Comparison of ENCODE assay signal across 8 cellular contexts in the genomic region with DNA sequence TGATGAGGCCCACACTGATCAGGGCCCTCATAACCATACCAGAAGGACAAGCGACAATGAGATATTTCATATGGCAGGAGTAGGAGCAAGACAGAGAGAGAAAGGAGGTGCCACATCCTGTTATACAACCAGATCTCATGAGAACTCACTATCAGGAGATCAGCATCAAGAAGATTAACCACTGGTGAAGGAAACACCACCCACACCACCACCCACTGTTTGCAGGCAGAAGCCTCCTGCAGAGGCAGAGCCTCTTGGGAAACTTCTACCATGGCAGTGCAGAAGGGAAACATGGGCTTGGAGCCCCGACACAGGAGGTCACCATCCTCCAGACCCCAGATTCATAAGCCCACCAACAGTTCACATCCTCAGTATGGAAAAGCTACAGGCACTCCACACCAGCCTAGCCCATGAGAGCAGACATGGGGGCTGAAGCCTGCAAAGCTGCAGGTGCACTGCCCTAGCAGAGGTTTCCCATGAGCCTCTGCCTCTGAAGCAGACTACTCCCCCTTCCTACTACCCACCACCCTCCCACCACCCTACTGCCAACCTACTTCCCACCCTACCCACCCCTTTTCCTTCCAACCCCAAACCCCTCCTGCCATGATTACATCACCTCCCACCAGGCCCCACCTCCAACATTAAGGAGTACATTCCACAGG.
DNase-seq lines count a peak whose midpoint lies in the region; FAIRE-seq and TF ChIP-seq lines count a peak whose summit lies in the region.
"Not testable (repeated sequence)": the region's sequence is repeated elsewhere in the genome, so short reads cannot be mapped to it uniquely, and the experiment has no call there.

No MANE protein-coding gene starts in this region.

- not testable (repeated sequence) for H3K27me3 Mint-ChIP-seq in activated CD4-positive, alpha-beta T cell treated with anti-CD3 and anti-CD28 coated beads, Interleukin-2, amount 10 ng/mL, durations not matched to agents 24 days and 14 days; activated naive CD4-positive, alpha-beta T cell treated with anti-CD3 and anti-CD28 coated beads for 36 hours (ENCODE audit: low read depth); stimulated activated naive CD8-positive, alpha-beta T cell treated with anti-CD3 and anti-CD28 coated beads, Interleukin-15, Interleukin-2, amounts not matched to agents 100 ng/mL and 50 ng/mL, for 24 hours

- H3K27me3 ChIP-seq in endothelial cell of umbilical vein (ENCODE audit: control insufficient read depth in 2 of 2, insufficient read depth in 2 of 2, low read length in 2 of 2), result not testable (repeated sequence)

- not testable (repeated sequence) for H3K4me1 ChIP-seq in HEK293 (ENCODE audit: control insufficient read depth, insufficient read depth, low read length); endothelial cell of umbilical vein (ENCODE audit: control insufficient read depth, extremely low read depth, insufficient read depth, low read length)

- intact Hi-C loops in activated CD4-positive, alpha-beta T cell treated with anti-CD3 and anti-CD28 coated beads, Interleukin-2, amount 10 ng/mL, durations not matched to agents 24 days and 14 days (cut with micrococcal nuclease); activated naive CD4-positive, alpha-beta T cell treated with anti-CD3 and anti-CD28 coated beads for 36 hours (cut with micrococcal nuclease); endothelial cell of umbilical vein (cut with micrococcal nuclease): not testable (repeated sequence)

- H2AFZ ChIP-seq in endothelial cell of umbilical vein (ENCODE audit: low read depth, low read length), result not testable (repeated sequence)

- not testable (repeated sequence) for H3K4me3 ChIP-seq in HEK293 (ENCODE audit: low read depth, low read length); endothelial cell of umbilical vein (replicated peaks in 1 of 3; ENCODE audit: insufficient read depth in 1 of 3, low read depth in 1 of 3, low read length in 3 of 3)

- peaks cover 15% of the 10 kb centered on the region for H3K4me1 Mint-ChIP-seq in activated CD4-positive, alpha-beta T cell treated with anti-CD3 and anti-CD28 coated beads, Interleukin-2, amount 10 ng/mL, durations not matched to agents 24 days and 14 days
- peaks cover 40% of the 10 kb centered on the region for H3K4me1 Mint-ChIP-seq in activated naive CD4-positive, alpha-beta T cell treated with anti-CD3 and anti-CD28 coated beads for 36 hours (ENCODE audit: low read depth)
- peaks cover 32% of the 10 kb centered on the region for H3K4me1 Mint-ChIP-seq in stimulated activated naive CD8-positive, alpha-beta T cell treated with anti-CD3 and anti-CD28 coated beads, Interleukin-15, Interleukin-2, amounts not matched to agents 100 ng/mL and 50 ng/mL, for 24 hours (ENCODE audit: low read depth)

- peak; percentile 15 for FAIRE-seq in endothelial cell of umbilical vein (lab: Jason Lieb, UNC)

- H3K9me1 ChIP-seq in endothelial cell of umbilical vein (replicated peaks; ENCODE audit: control insufficient read depth, extremely low read depth, insufficient read depth, low read length), result not testable (repeated sequence)

- not testable (repeated sequence) for H3K9me3 Mint-ChIP-seq in activated CD4-positive, alpha-beta T cell treated with anti-CD3 and anti-CD28 coated beads, Interleukin-2, amount 10 ng/mL, durations not matched to agents 24 days and 14 days; activated naive CD4-positive, alpha-beta T cell treated with anti-CD3 and anti-CD28 coated beads for 36 hours; stimulated activated naive CD8-positive, alpha-beta T cell treated with anti-CD3 and anti-CD28 coated beads, Interleukin-15, Interleukin-2, amounts not matched to agents 100 ng/mL and 50 ng/mL, for 24 hours

- dilution Hi-C loops in endothelial cell of umbilical vein (cut with MboI; ENCODE audit: extremely low pct_ligation_motif_present, low sequenced_read_pairs), result not testable (repeated sequence)

- H3K27ac ChIP-seq in HEK293 (ENCODE audit: extremely low read depth, low read depth, low read length); endothelial cell of umbilical vein (ENCODE audit: insufficient read depth, low read depth, low read length): not testable (repeated sequence)

- not testable (repeated sequence) for H3K9ac ChIP-seq in endothelial cell of umbilical vein (replicated peaks; ENCODE audit: extremely low read depth, insufficient read depth, low read length)

- POLR2A ChIA-PET in HEK293 (lab: Yijun Ruan, JAX); endothelial cell of umbilical vein (lab: Charles Lee): not testable (repeated sequence)

- H3K36me3 ChIP-seq in HEK293 (ENCODE audit: control insufficient read depth in 2 of 2, insufficient read depth in 1 of 2, low read length in 2 of 2); endothelial cell of umbilical vein (ENCODE audit: control insufficient read depth in 2 of 2, extremely low read depth in 1 of 2, insufficient read depth in 2 of 2, low read length in 2 of 2): not testable (repeated sequence)

- CTCF ChIA-PET in HEK293 (lab: Yijun Ruan, JAX); activated naive CD4-positive, alpha-beta T cell treated with anti-CD3 and anti-CD28 coated beads for 36 hours (lab: Charles Lee); endothelial cell of umbilical vein (lab: Charles Lee): not testable (repeated sequence)

- H4K20me1 ChIP-seq in endothelial cell of umbilical vein (replicated peaks; ENCODE audit: control insufficient read depth, extremely low read depth, insufficient read depth, low read length), result not testable (repeated sequence)

- H3K9me3 ChIP-seq in HEK293 (ENCODE audit: control insufficient read depth, insufficient read depth, low read depth, low read length); endothelial cell of umbilical vein (replicated peaks; ENCODE audit: control insufficient read depth, insufficient read depth, low read length): not testable (repeated sequence)

- H3K27ac Mint-ChIP-seq in activated CD4-positive, alpha-beta T cell treated with anti-CD3 and anti-CD28 coated beads, Interleukin-2, amount 10 ng/mL, durations not matched to agents 24 days and 14 days, result peak overlapping the region; percentile 57
- peak overlapping the region; percentile 50 for H3K27ac Mint-ChIP-seq in activated naive CD4-positive, alpha-beta T cell treated with anti-CD3 and anti-CD28 coated beads for 36 hours
- peak overlapping the region; percentile 70 for H3K27ac Mint-ChIP-seq in stimulated activated naive CD8-positive, alpha-beta T cell treated with anti-CD3 and anti-CD28 coated beads, Interleukin-15, Interleukin-2, amounts not matched to agents 100 ng/mL and 50 ng/mL, for 24 hours

- not testable (repeated sequence) for H3K36me3 Mint-ChIP-seq in activated CD4-positive, alpha-beta T cell treated with anti-CD3 and anti-CD28 coated beads, Interleukin-2, amount 10 ng/mL, durations not matched to agents 24 days and 14 days (ENCODE audit: low read depth); stimulated activated naive CD8-positive, alpha-beta T cell treated with anti-CD3 and anti-CD28 coated beads, Interleukin-15, Interleukin-2, amounts not matched to agents 100 ng/mL and 50 ng/mL, for 24 hours (ENCODE audit: low read depth)
- H3K36me3 Mint-ChIP-seq in activated naive CD4-positive, alpha-beta T cell treated with anti-CD3 and anti-CD28 coated beads for 36 hours (ENCODE audit: low read depth), result peaks cover 14% of the 10 kb centered on the region

- BruUV-seq in endothelial cell of umbilical vein (replicated peaks; lab: Mats Ljungman, UMichigan), result not testable (repeated sequence)

- not testable (repeated sequence) for H3K4me2 ChIP-seq in endothelial cell of umbilical vein (ENCODE audit: insufficient read depth, low read length)

- not testable (repeated sequence) for H3K79me2 ChIP-seq in endothelial cell of umbilical vein (ENCODE audit: control insufficient read depth, insufficient read depth, low read length)

- H3K4me3 Mint-ChIP-seq in activated CD4-positive, alpha-beta T cell treated with anti-CD3 and anti-CD28 coated beads, Interleukin-2, amount 10 ng/mL, durations not matched to agents 24 days and 14 days, result peak overlapping the region; percentile 53
- H3K4me3 Mint-ChIP-seq in activated naive CD4-positive, alpha-beta T cell treated with anti-CD3 and anti-CD28 coated beads for 36 hours; stimulated activated naive CD8-positive, alpha-beta T cell treated with anti-CD3 and anti-CD28 coated beads, Interleukin-15, Interleukin-2, amounts not matched to agents 100 ng/mL and 50 ng/mL, for 24 hours: not testable (repeated sequence)

- not testable (repeated sequence) for TF ChIP-seq CTCF in HEK293 (tag by site-specific recombination; IDR thresholded peaks at IDR 0.05); endothelial cell of umbilical vein (IDR thresholded peaks at IDR 0.05; ENCODE audit: extremely low read depth in 1 of 2, insufficient read depth in 1 of 2, low read depth in 1 of 2, low read length in 2 of 2)

- TF ChIP-seq POLR2A in endothelial cell of umbilical vein (IDR thresholded peaks at IDR 0.05; ENCODE audit: low read depth, low read length), result not testable (repeated sequence)

- DNase-seq in activated CD4-positive, alpha-beta T cell treated with anti-CD3 and anti-CD28 coated beads, Interleukin-2, amount 10 ng/mL, durations not matched to agents 24 days and 14 days, result peak; percentile 84
- DNase-seq in activated T-cell treated with anti-CD3 and anti-CD28 coated beads for 48 hours (ENCODE audit: low read depth), result peak; percentile 15
- DNase-seq in activated naive CD4-positive, alpha-beta T cell treated with anti-CD3 and anti-CD28 coated beads for 36 hours, result peak; percentile 43
- DNase-seq in endothelial cell of umbilical vein (ENCODE audit: low read depth, low spot score), result not testable (repeated sequence)
- DNase-seq in stimulated activated CD4-positive, alpha-beta T cell treated with anti-CD3 and anti-CD28 coated beads, Interleukin-1b, Interleukin-23, amount 100 ng/mL, for 4 hours (ENCODE audit: low read depth in 2 of 2), result peak; percentile 1 to 3
- peak; percentile 8 for DNase-seq in stimulated activated CD8-positive, alpha-beta memory T cell treated with anti-CD3 and anti-CD28 coated beads, Interleukin-12 subunit alpha, Interleukin-12 subunit beta, amount 100 ng/mL, for 4 hours (ENCODE audit: low read depth)

TF ChIP-seq in HEK293, 187 proteins besides CTCF, POLR2A, EP300 and RAD21:
- TF ChIP-seq EGR2 (tag by site-specific recombination; IDR thresholded peaks at IDR 0.05; ENCODE audit: low read depth), result peak; percentile 59
